ENCODE assay signal across 21 cellular contexts in genomic region chr16:80664798-80665197, GRCh38.
DNase-seq lines count a peak whose midpoint lies in the region; ATAC-seq, FAIRE-seq and TF ChIP-seq lines count a peak whose summit lies in the region.
"Had no signal": no experiment of that assay in that cellular context is flagged by ENCODE, and none has a peak within 500 bp of the region (broad histone marks: within the 10 kb centered on the region; RNA-seq: fewer than 3 reads in every experiment).

No MANE protein-coding gene starts in this region.

- CTCF ChIA-PET in endothelial cell of umbilical vein (lab: Charles Lee) = no interaction called here

- H3K9me3 ChIP-seq in RWPE2 (ENCODE audit: severe bottlenecking) = peaks cover 2% of the 10 kb centered on the region
- no peaks in the 10 kb centered on the region for H3K9me3 ChIP-seq in endothelial cell of umbilical vein (replicated peaks; ENCODE audit: control insufficient read depth, insufficient read depth, low read length)
- H3K9me3 ChIP-seq in keratinocyte (ENCODE audit: control insufficient read depth, low read depth, low read length) = no peaks in the 10 kb centered on the region
- H3K9me3 ChIP-seq: BE2C had no signal

- no TSS peak for BruUV-seq in endothelial cell of umbilical vein (replicated peaks; lab: Mats Ljungman, UMichigan)

- FAIRE-seq in endothelial cell of umbilical vein (lab: Jason Lieb, UNC) = peak; percentile 83
- no peak for FAIRE-seq in keratinocyte (lab: Jason Lieb, UNC)
- FAIRE-seq: A549, D721Med, G401.6, GM12891, H54 had no signal

- no peak for TF ChIP-seq POLR2A in endothelial cell of umbilical vein (IDR thresholded peaks at IDR 0.05; ENCODE audit: low read depth, low read length)

- H3K9ac ChIP-seq in endothelial cell of umbilical vein (replicated peaks; ENCODE audit: extremely low read depth, insufficient read depth, low read length) (no peak overlapping the region), keratinocyte (ENCODE audit: control insufficient read depth, extremely low read depth, insufficient read depth, low read length) (no peak overlapping the region)
- H3K9ac ChIP-seq: GM23248 had no signal

- ATAC-seq in RWPE2 (ENCODE audit: low read depth) (peak; percentile 93), HG02852 (IDR thresholded peaks at IDR 0.05; ENCODE audit: unreplicated experiment) (no peak), HG03342 (IDR thresholded peaks at IDR 0.05; ENCODE audit: unreplicated experiment) (no peak), left colon (no peak)
- ATAC-seq: A549; CD8-positive, alpha-beta T cell; HCT116 had no signal

- no peak overlapping the region for H2AFZ ChIP-seq in endothelial cell of umbilical vein (ENCODE audit: low read depth, low read length)
- no peak overlapping the region for H2AFZ ChIP-seq in keratinocyte (ENCODE audit: control insufficient read depth, low read length)
- H2AFZ ChIP-seq: GM23248 had no signal

- peaks cover 9% of the 10 kb centered on the region for H3K4me1 ChIP-seq in RWPE2 (ENCODE audit: insufficient read depth, poor library complexity, severe bottlenecking)
- peaks cover 13% of the 10 kb centered on the region for H3K4me1 ChIP-seq in endothelial cell of umbilical vein (ENCODE audit: control insufficient read depth, extremely low read depth, insufficient read depth, low read length)
- peaks cover 8% of the 10 kb centered on the region for H3K4me1 ChIP-seq in keratinocyte (ENCODE audit: control insufficient read depth, extremely low read depth, insufficient read depth, low read length)
- H3K4me1 ChIP-seq: A549, BE2C had no signal

- H3K79me2 ChIP-seq in endothelial cell of umbilical vein (ENCODE audit: control insufficient read depth, insufficient read depth, low read length) = peaks cover 73% of the 10 kb centered on the region
- H3K79me2 ChIP-seq in keratinocyte (ENCODE audit: control insufficient read depth, insufficient read depth, low read length) = no peaks in the 10 kb centered on the region

- TF ChIP-seq CTCF in RWPE2 (IDR thresholded peaks at IDR 0.05; ENCODE audit: poor library complexity, severe bottlenecking) (no peak), endothelial cell of umbilical vein (IDR thresholded peaks at IDR 0.05; ENCODE audit: extremely low read depth in 1 of 2, insufficient read depth in 1 of 2, low read depth in 1 of 2, low read length in 2 of 2) (no peak), keratinocyte (optimal IDR thresholded peaks at IDR 0.05 in 1 of 3, IDR thresholded peaks at IDR 0.05 in 1 of 3, conservative IDR thresholded peaks at IDR 0.05 in 1 of 3; ENCODE audit: extremely low read depth in 1 of 3, insufficient read depth in 2 of 3, low read length in 3 of 3) (no peak)

- no peak overlapping the region for H3K27ac ChIP-seq in RWPE2 (ENCODE audit: poor library complexity, severe bottlenecking)
- no peak overlapping the region for H3K27ac ChIP-seq in endothelial cell of umbilical vein (ENCODE audit: insufficient read depth, low read depth, low read length)
- no peak overlapping the region for H3K27ac ChIP-seq in keratinocyte (ENCODE audit: control insufficient read depth, insufficient read depth, low read length)
- H3K27ac ChIP-seq: A549, C4-2B, GM23248 had no signal

- POLR2A ChIA-PET in endothelial cell of umbilical vein (lab: Charles Lee) = no interaction called here

- intact Hi-C loops in endothelial cell of umbilical vein (cut with micrococcal nuclease) = no loop called here
- intact Hi-C loops in left colon (cut with DNase I, micrococcal nuclease) = no loop called here

- H3K4me3 ChIP-seq in RWPE2 (ENCODE audit: severe bottlenecking) (no peak overlapping the region), endothelial cell of umbilical vein (replicated peaks in 1 of 3; ENCODE audit: insufficient read depth in 1 of 3, low read depth in 1 of 3, low read length in 3 of 3) (no peak overlapping the region), keratinocyte (ENCODE audit: control insufficient read depth in 2 of 3, extremely low read depth in 1 of 3, insufficient read depth in 2 of 3, low read depth in 1 of 3, low read length in 3 of 3) (no peak overlapping the region)
- H3K4me3 ChIP-seq: A549, GM23248 had no signal

- no peaks in the 10 kb centered on the region for H3K9me1 ChIP-seq in endothelial cell of umbilical vein (replicated peaks; ENCODE audit: control insufficient read depth, extremely low read depth, insufficient read depth, low read length)
- no peaks in the 10 kb centered on the region for H3K9me1 ChIP-seq in keratinocyte (ENCODE audit: control insufficient read depth, extremely low read depth, insufficient read depth, low read length)

- peak; percentile 37 for DNase-seq in MV-4-11 (lab: John Stamatoyannopoulos, UW)
- DNase-seq in RWPE2 (ENCODE audit: low spot score) = no peak
- no peak for DNase-seq in endothelial cell of umbilical vein (ENCODE audit: low read depth, low spot score)
- no peak for DNase-seq in keratinocyte (ENCODE audit: low read depth, low spot score)
- DNase-seq in left colon = no peak
- DNase-seq: BE2C; CD8-positive, alpha-beta T cell; COR-L47; DMS153; DMS79 treated with DMSO at 0.1 percent for 48 hours; EL; GM23248 had no signal

- H3K36me3 ChIP-seq in RWPE2 (ENCODE audit: low read depth) (no peaks in the 10 kb centered on the region), endothelial cell of umbilical vein (ENCODE audit: control insufficient read depth in 2 of 2, extremely low read depth in 1 of 2, insufficient read depth in 2 of 2, low read length in 2 of 2) (no peaks in the 10 kb centered on the region), keratinocyte (ENCODE audit: control insufficient read depth in 2 of 2, extremely low read depth in 1 of 2, insufficient read depth in 2 of 2, low read length in 2 of 2) (no peaks in the 10 kb centered on the region)
- H3K36me3 ChIP-seq: BE2C had no signal

- H3K4me2 ChIP-seq in endothelial cell of umbilical vein (ENCODE audit: insufficient read depth, low read length) (no peak overlapping the region), keratinocyte (ENCODE audit: control insufficient read depth, extremely low read depth, insufficient read depth, low read depth, low read length) (peak overlapping the region; percentile 40)
- H3K4me2 ChIP-seq: A549 had no signal

- H4K20me1 ChIP-seq in endothelial cell of umbilical vein (replicated peaks; ENCODE audit: control insufficient read depth, extremely low read depth, insufficient read depth, low read length) (no peaks in the 10 kb centered on the region), keratinocyte (ENCODE audit: control insufficient read depth, extremely low read depth, insufficient read depth, low read length) (no peaks in the 10 kb centered on the region)

- H3K27me3 ChIP-seq in RWPE2 (ENCODE audit: insufficient read depth, poor library complexity, severe bottlenecking) (no peaks in the 10 kb centered on the region), endothelial cell of umbilical vein (ENCODE audit: control insufficient read depth in 2 of 2, insufficient read depth in 2 of 2, low read length in 2 of 2) (no peaks in the 10 kb centered on the region), keratinocyte (ENCODE audit: control insufficient read depth, extremely low read depth, insufficient read depth, low read length) (no peaks in the 10 kb centered on the region)
- H3K27me3 ChIP-seq: BE2C had no signal

- dilution Hi-C loops in endothelial cell of umbilical vein (cut with MboI; ENCODE audit: extremely low pct_ligation_motif_present, low sequenced_read_pairs) (no loop called here), keratinocyte (cut with MboI; ENCODE audit: extremely low pct_ligation_motif_present, low sequenced_read_pairs) (no loop called here)

TF ChIP-seq in endothelial cell of umbilical vein, 7 proteins besides CTCF, POLR2A, EP300 and RAD21:
- TF ChIP-seq GATA2 (IDR thresholded peaks at IDR 0.05; ENCODE audit: insufficient read depth, insufficient read length, low read depth, low read length) = no peak
- TF ChIP-seq FOS (IDR thresholded peaks at IDR 0.05; ENCODE audit: borderline replicate concordance, insufficient read depth, low read length) = no peak
- no peak for TF ChIP-seq JUN (IDR thresholded peaks at IDR 0.05; ENCODE audit: borderline replicate concordance, insufficient read depth, insufficient read length, low read depth)
- no peak for TF ChIP-seq MAX (IDR thresholded peaks at IDR 0.05; ENCODE audit: insufficient read depth, insufficient read length)
- TF ChIP-seq EZH2 (IDR thresholded peaks at IDR 0.05; ENCODE audit: borderline replicate concordance, low read depth, low read length, severe bottlenecking) = no peak
TF ChIP-seq in endothelial cell of umbilical vein: peak in this region for 0.
